ENCODE assay signal across 14 cellular contexts in genomic region chr15:47908950-47909670, GRCh38.
"Had no signal": no experiment of that assay in that cellular context is flagged by ENCODE, and none has a peak within 500 bp of the region (broad histone marks: within the 10 kb centered on the region; RNA-seq: fewer than 3 reads in every experiment).

No MANE protein-coding gene starts in this region.

- H3K36me3 ChIP-seq: adrenal gland, heart left ventricle, lower lobe of right lung, right lobe of liver, upper lobe of left lung, WERI-Rb-1 had no signal

- H3K9me3 ChIP-seq: adrenal gland, right lobe of liver had no signal

- H3K27me3 ChIP-seq: adrenal gland, heart left ventricle, right lobe of liver, upper lobe of left lung had no signal

- ATAC-seq: activated CD8-positive, alpha-beta T cell treated with anti-CD3 and anti-CD28 coated beads for 36 hours; esophagus mucosa; heart left ventricle; left cardiac atrium; lower lobe of right lung; psoas muscle; right lobe of liver had no signal

- H3K27ac ChIP-seq: adrenal gland, heart left ventricle, lower lobe of right lung, psoas muscle, right lobe of liver, upper lobe of left lung, WERI-Rb-1 had no signal

- H3K4me1 ChIP-seq: adrenal gland, heart left ventricle, lower lobe of right lung, psoas muscle, right lobe of liver, upper lobe of left lung had no signal

- DNase-seq: activated CD8-positive, alpha-beta memory T cell treated with anti-CD3 and anti-CD28 coated beads, Interleukin-2, amount 50 U/mL, for 4 hours; activated CD8-positive, alpha-beta T cell treated with anti-CD3 and anti-CD28 coated beads for 36 hours; activated effector memory CD4-positive, alpha-beta T cell treated with anti-CD3 and anti-CD28 coated beads, Interleukin-2, amount 50 U/mL, for 16 hours; activated T-cell treated with anti-CD3 and anti-CD28 coated beads, Interleukin-2, amount 50 U/mL, for 48 hours; adrenal gland; caudate nucleus; heart left ventricle; left cardiac atrium; lower lobe of right lung; psoas muscle; right lobe of liver; upper lobe of left lung; WERI-Rb-1 had no signal

- H3K4me3 ChIP-seq: adrenal gland, heart left ventricle, lower lobe of right lung, psoas muscle, right lobe of liver, upper lobe of left lung had no signal
